13 cellular contexts compared by ENCODE assay signal in genomic region chr17:28698253-28698941, GRCh38. TPM values are rescaled to one million over a fixed set of nuclear protein-coding genes. Genes with fewer than 3 reads are reported as not detected.
DNase-seq lines count a peak whose midpoint lies in the region; ATAC-seq and TF ChIP-seq lines count a peak whose summit lies in the region.
"Had no signal": no experiment of that assay in that cellular context is flagged by ENCODE, and none has a peak within 500 bp of the region (broad histone marks: within the 10 kb centered on the region; RNA-seq: fewer than 3 reads in every experiment).

No MANE protein-coding gene starts in this region.

- H3K36me3 ChIP-seq in right lobe of liver (peaks cover 6 to 96% (median 52%) of the 10 kb centered on the region in 4 donors), lower lobe of right lung (peaks cover 100% of the 10 kb centered on the region), psoas muscle (ENCODE audit: insufficient read depth in 1 of 2, low read depth in 1 of 2) (peaks cover 32 to 100% of the 10 kb centered on the region in 2 donors)

- no peak for TF ChIP-seq CTCF in right lobe of liver (IDR thresholded peaks at IDR 0.05)
- TF ChIP-seq CTCF in lower lobe of right lung (IDR thresholded peaks at IDR 0.05) = no peak
- no peak for TF ChIP-seq CTCF in psoas muscle (IDR thresholded peaks at IDR 0.05)

- H3K4me3 ChIP-seq in right lobe of liver = no peak overlapping the region
- H3K4me3 ChIP-seq in lower lobe of right lung = no peak overlapping the region
- no peak overlapping the region for H3K4me3 ChIP-seq in psoas muscle
- H3K4me3 ChIP-seq: BLaER1, dorsolateral prefrontal cortex had no signal

- H3K27ac Mint-ChIP-seq in activated T-helper 17 cell treated with anti-CD3 and anti-CD28 coated beads, Interleukin-2, amount 50 U/mL, for 72 hours = peak overlapping the region; percentile 8

- no peaks in the 10 kb centered on the region for H3K9me3 Mint-ChIP-seq in activated T-helper 17 cell treated with anti-CD3 and anti-CD28 coated beads, Interleukin-2, amount 50 U/mL, for 72 hours

- WGBS in right lobe of liver (ENCODE audit: insufficient coverage, low coverage, low lambda C conversion rate, missing lambda C conversion rate) = 43% methylated on average over 3 of the region's 6 CpGs
- 93 to 98% (median 94%) methylated on average over 6 of the region's 6 CpGs for WGBS in psoas muscle, 3 donors

- ATAC-seq in activated T-helper 17 cell treated with anti-CD3 and anti-CD28 coated beads, Interleukin-2, amount 50 U/mL, for 72 hours (replicated peaks) = no peak
- ATAC-seq in right lobe of liver = peak; percentile 86 to 91 (median 88)
- ATAC-seq in lower lobe of right lung = no peak
- no peak for ATAC-seq in psoas muscle
- no peak for ATAC-seq in left cardiac atrium

- H3K4me1 Mint-ChIP-seq in activated T-helper 17 cell treated with anti-CD3 and anti-CD28 coated beads, Interleukin-2, amount 50 U/mL, for 72 hours = no peaks in the 10 kb centered on the region

- peak; percentile 33 for TF ChIP-seq POLR2A in right lobe of liver (IDR thresholded peaks at IDR 0.05)

- DNase-seq in AG08395 (ENCODE audit: low spot score) (peak; percentile 18), HT-29 (ENCODE audit: low spot score) (peak; percentile 95), right lobe of liver (peak; percentile 55 to 82 (median 77)), lower lobe of right lung (no peak), psoas muscle (no peak), hypothalamus (lab: John Stamatoyannopoulos, UW) (no peak), left cardiac atrium (no peak)
- DNase-seq: activated T-cell treated with anti-CD3 and anti-CD28 coated beads, Interleukin-2, amount 50 U/mL, for 1 hour; dorsolateral prefrontal cortex; MM.1S; stimulated activated CD4-positive, alpha-beta T cell treated with anti-CD3 and anti-CD28 coated beads, Interleukin-1b, Interleukin-23, amount 100 ng/mL, for 48 hours had no signal

- H3K9me3 ChIP-seq in right lobe of liver (no peaks in the 10 kb centered on the region), lower lobe of right lung (no peaks in the 10 kb centered on the region), psoas muscle (no peaks in the 10 kb centered on the region)
- H3K9me3 ChIP-seq: BLaER1 had no signal

- peaks cover 98% of the 10 kb centered on the region for H3K36me3 Mint-ChIP-seq in activated T-helper 17 cell treated with anti-CD3 and anti-CD28 coated beads, Interleukin-2, amount 50 U/mL, for 72 hours (ENCODE audit: low read depth)

- no peak overlapping the region for H3K4me3 Mint-ChIP-seq in activated T-helper 17 cell treated with anti-CD3 and anti-CD28 coated beads, Interleukin-2, amount 50 U/mL, for 72 hours

- no peaks in the 10 kb centered on the region for H3K27me3 ChIP-seq in right lobe of liver
- H3K27me3 ChIP-seq in lower lobe of right lung (ENCODE audit: low read depth) = no peaks in the 10 kb centered on the region
- H3K27me3 ChIP-seq in psoas muscle (ENCODE audit: insufficient read depth in 3 of 3, low read length in 2 of 3) = no peaks in the 10 kb centered on the region
- H3K27me3 ChIP-seq: BLaER1, dorsolateral prefrontal cortex had no signal

- intact Hi-C loops in right lobe of liver (cut with DNase I) = no loop called here
- intact Hi-C loops in lower lobe of right lung (cut with DNase I) = no loop called here
- intact Hi-C loops in psoas muscle (cut with DNase I) = no loop called here
- intact Hi-C loops in left cardiac atrium (cut with DNase I) = no loop called here

- no peaks in the 10 kb centered on the region for H3K27me3 Mint-ChIP-seq in activated T-helper 17 cell treated with anti-CD3 and anti-CD28 coated beads, Interleukin-2, amount 50 U/mL, for 72 hours

- H3K27ac ChIP-seq in right lobe of liver (peak overlapping the region in 2 of 3 donors; percentile 2 to 59), lower lobe of right lung (no peak overlapping the region), psoas muscle (no peak overlapping the region)
- H3K27ac ChIP-seq: BLaER1 had no signal

- peaks cover 0 to 26% (median 8%) of the 10 kb centered on the region in 4 donors for H3K4me1 ChIP-seq in right lobe of liver
- H3K4me1 ChIP-seq in lower lobe of right lung = no peaks in the 10 kb centered on the region
- H3K4me1 ChIP-seq in psoas muscle = no peaks in the 10 kb centered on the region
- H3K4me1 ChIP-seq: BLaER1 had no signal

RNA-seq across cellular contexts. Expression of gene PROCA1, which starts 13.3 kb away (rescaled TPM):
- total RNA-seq in HT-29 (2014; rRNA removed; shearing (Covaris generic)) = 1.7 and 3.8 TPM in 2 replicates
- total RNA-seq in activated T-helper 17 cell treated with anti-CD3 and anti-CD28 coated beads, Interleukin-2, amount 50 U/mL, for 72 hours = 10 to 100 TPM in 1 of 2 donors, 1 to 10 TPM in 1; 4.4 to 12.4 TPM
- total RNA-seq in right lobe of liver (under 1 TPM in 5 of 6 experiments, not detected in 1; 0.18 to 0.97 (median 0.54) TPM), lower lobe of right lung (4.4 TPM), psoas muscle (1 to 10 TPM in 1 of 4 donors, under 1 TPM in 3; 0.21 to 1.1 (median 0.32) TPM), left cardiac atrium (1 to 10 TPM in 1 of 2 donors, under 1 TPM in 1; 0.97 to 1.6 TPM)
- polyA plus RNA-seq in psoas muscle = under 1 TPM; 0.32 to 0.51 (median 0.36) TPM

RNA-seq across cellular contexts. Expression of gene RAB34, which starts 19.3 kb away (rescaled TPM):
- 0.97 TPM in 1 of 2 replicates, not detected in the other for total RNA-seq in HT-29 (2014; rRNA removed; shearing (Covaris generic))
- 10 to 100 TPM in 1 of 2 donors, 1 to 10 TPM in 1; 4.1 to 22.4 TPM for total RNA-seq in activated T-helper 17 cell treated with anti-CD3 and anti-CD28 coated beads, Interleukin-2, amount 50 U/mL, for 72 hours
- total RNA-seq in right lobe of liver = 10 to 100 TPM in 1 of 6 experiments, 1 to 10 TPM in 5; 2.5 to 12.5 (median 4.7) TPM
- 62.3 TPM for total RNA-seq in lower lobe of right lung
- 10 to 100 TPM in 1 of 4 donors, 1 to 10 TPM in 3; 7.8 to 12.2 (median 9.1) TPM for total RNA-seq in psoas muscle
- polyA plus RNA-seq in psoas muscle = 10 to 100 TPM in 2 of 3 donors, 1 to 10 TPM in 1; 9.1 to 21.0 (median 10.6) TPM
- total RNA-seq in left cardiac atrium = 10 to 100 TPM; 37.2 to 53.8 TPM

RNA-seq across cellular contexts. Expression of gene RPL23A, which starts 21.4 kb away (rescaled TPM):
- 601 and 602 TPM in 2 replicates for total RNA-seq in HT-29 (2014; rRNA removed; shearing (Covaris generic))
- 1,000 to 10,000 TPM; 2,238 to 2,546 TPM for total RNA-seq in activated T-helper 17 cell treated with anti-CD3 and anti-CD28 coated beads, Interleukin-2, amount 50 U/mL, for 72 hours
- total RNA-seq in right lobe of liver (100 to 1,000 TPM; 212 to 464 (median 362) TPM), lower lobe of right lung (1,156 TPM), psoas muscle (1,000 to 10,000 TPM in 2 of 4 donors, 100 to 1,000 TPM in 2; 978 to 1,214 (median 1,068) TPM), left cardiac atrium (100 to 1,000 TPM; 894 to 914 TPM)
- polyA plus RNA-seq in psoas muscle = 1,000 to 10,000 TPM in 2 of 3 donors, 100 to 1,000 TPM in 1; 883 to 1,789 (median 1,153) TPM

RNA-seq across cellular contexts. Expression of gene TLCD1, which starts 27.6 kb away (rescaled TPM):
- 30.6 and 44.6 TPM in 2 replicates for total RNA-seq in HT-29 (2014; rRNA removed; shearing (Covaris generic))
- total RNA-seq in activated T-helper 17 cell treated with anti-CD3 and anti-CD28 coated beads, Interleukin-2, amount 50 U/mL, for 72 hours = 10 to 100 TPM in 1 of 2 donors, 1 to 10 TPM in 1; 4.8 to 13.4 TPM
- total RNA-seq in right lobe of liver = 10 to 100 TPM in 1 of 6 experiments, 1 to 10 TPM in 5; 2.9 to 11.0 (median 7.0) TPM
- 19.8 TPM for total RNA-seq in lower lobe of right lung
- total RNA-seq in psoas muscle = 1 to 10 TPM in 1 of 4 donors, under 1 TPM in 2, not detected in 1; 0.77 to 1.9 (median 0.88) TPM
- 1 to 10 TPM in 2 of 3 donors, under 1 TPM in 1; 0.68 to 2.4 (median 1.3) TPM for polyA plus RNA-seq in psoas muscle
- 1 to 10 TPM; 3.5 to 3.7 TPM for total RNA-seq in left cardiac atrium

RNA-seq across cellular contexts. Expression of gene NEK8, which starts 30.2 kb away (rescaled TPM):
- 13.9 and 15.0 TPM in 2 replicates for total RNA-seq in HT-29 (2014; rRNA removed; shearing (Covaris generic))
- 1 to 10 TPM; 4.9 to 9.2 TPM for total RNA-seq in activated T-helper 17 cell treated with anti-CD3 and anti-CD28 coated beads, Interleukin-2, amount 50 U/mL, for 72 hours
- total RNA-seq in right lobe of liver (1 to 10 TPM; 1.6 to 5.4 (median 3.2) TPM), lower lobe of right lung (11.3 TPM), psoas muscle (1 to 10 TPM in 2 of 4 donors, under 1 TPM in 2; 0.60 to 1.5 (median 0.92) TPM), left cardiac atrium (1 to 10 TPM in 1 of 2 donors, under 1 TPM in 1; 0.85 to 1.3 TPM)
- polyA plus RNA-seq in psoas muscle = 1 to 10 TPM in 1 of 3 donors, under 1 TPM in 2; 0.21 to 1.1 (median 0.80) TPM

Comparison
In these comparisons a context has a peak if more than half of its experiments do, and no peak if none do; other contexts are left out.
1. DNase-seq: peak in AG08395 (single experiment), HT-29 (single experiment) and right lobe of liver (3 of 3); none in lower lobe of right lung (single experiment), psoas muscle (0 of 2), hypothalamus (0 of 51) and left cardiac atrium (single experiment).
2. ATAC-seq: peak in right lobe of liver (4 of 4); none in activated T-helper 17 cell treated with anti-CD3 and anti-CD28 coated beads, Interleukin-2, amount 50 U/mL, for 72 hours (single experiment), lower lobe of right lung (0 of 2), psoas muscle (0 of 4) and left cardiac atrium (0 of 2).
3. H3K27ac ChIP-seq: peak in right lobe of liver (2 of 3); none in lower lobe of right lung (single experiment) and psoas muscle (single experiment).